In genomic region chr6:112833546-112834215, GRCh38 we compare ENCODE assay signal across 17 cellular contexts.
DNase-seq lines count a peak whose midpoint lies in the region; ATAC-seq, FAIRE-seq and TF ChIP-seq lines count a peak whose summit lies in the region.
"Had no signal": no experiment of that assay in that cellular context is flagged by ENCODE, and none has a peak within 500 bp of the region (broad histone marks: within the 10 kb centered on the region; RNA-seq: fewer than 3 reads in every experiment).

No MANE protein-coding gene starts in this region.

- no peak overlapping the region for H3K27ac Mint-ChIP-seq in astrocyte (ENCODE audit: unreplicated experiment)
- H3K27ac Mint-ChIP-seq: activated naive CD8-positive, alpha-beta T cell treated with anti-CD3 and anti-CD28 coated beads, Interleukin-2, amount 10 ng/mL, durations not matched to agents 7 days and 5 days; HFFc6; memory B cell had no signal

- H3K27me3 Mint-ChIP-seq in astrocyte (ENCODE audit: low read depth, unreplicated experiment) = no peaks in the 10 kb centered on the region
- H3K27me3 Mint-ChIP-seq: activated naive CD8-positive, alpha-beta T cell treated with anti-CD3 and anti-CD28 coated beads, Interleukin-2, amount 10 ng/mL, durations not matched to agents 7 days and 5 days; memory B cell had no signal

- no peak for TF ChIP-seq POLR2A in GM18505 (IDR thresholded peaks at IDR 0.05; ENCODE audit: borderline replicate concordance, extremely low read depth, insufficient read depth, insufficient read length)

- no peak for ATAC-seq in GM18505 (IDR thresholded peaks at IDR 0.05; ENCODE audit: unreplicated experiment)
- no peak for ATAC-seq in GM18870 (IDR thresholded peaks at IDR 0.05; ENCODE audit: unreplicated experiment)
- no peak for ATAC-seq in GM18502 (IDR thresholded peaks at IDR 0.05; ENCODE audit: poor library complexity, unreplicated experiment)
- ATAC-seq: activated CD4-positive, CD25-positive, alpha-beta regulatory T cell treated with anti-CD3 and anti-CD28 coated beads, Interleukin-2, amount 50 U/mL, for 24 hours had no signal

- no peak overlapping the region for H3K4me3 Mint-ChIP-seq in astrocyte (ENCODE audit: unreplicated experiment)
- H3K4me3 Mint-ChIP-seq: activated naive CD8-positive, alpha-beta T cell treated with anti-CD3 and anti-CD28 coated beads, Interleukin-2, amount 10 ng/mL, durations not matched to agents 7 days and 5 days; HFFc6; memory B cell had no signal

- H3K36me3 Mint-ChIP-seq in astrocyte (ENCODE audit: low read depth, unreplicated experiment) = no peaks in the 10 kb centered on the region
- H3K36me3 Mint-ChIP-seq: activated naive CD8-positive, alpha-beta T cell treated with anti-CD3 and anti-CD28 coated beads, Interleukin-2, amount 10 ng/mL, durations not matched to agents 7 days and 5 days; memory B cell had no signal

- no peaks in the 10 kb centered on the region for H3K79me2 ChIP-seq in astrocyte (ENCODE audit: insufficient read depth, low read length)

- no peak overlapping the region for H3K4me3 ChIP-seq in astrocyte (ENCODE audit: insufficient read depth, low read depth, low read length)
- no peak overlapping the region for H3K4me3 ChIP-seq in BE2C (ENCODE audit: low read depth, low read length)
- H3K4me3 ChIP-seq: coronary artery, esophagus squamous epithelium, PC-9 had no signal

- peaks cover 5% of the 10 kb centered on the region for H3K4me1 Mint-ChIP-seq in astrocyte (ENCODE audit: low read depth, unreplicated experiment)
- H3K4me1 Mint-ChIP-seq: activated naive CD8-positive, alpha-beta T cell treated with anti-CD3 and anti-CD28 coated beads, Interleukin-2, amount 10 ng/mL, durations not matched to agents 7 days and 5 days; memory B cell had no signal

- H3K27me3 ChIP-seq in astrocyte (ENCODE audit: insufficient read depth, low read length) = no peaks in the 10 kb centered on the region
- H3K27me3 ChIP-seq in BE2C = no peaks in the 10 kb centered on the region
- H3K27me3 ChIP-seq: esophagus squamous epithelium had no signal

- FAIRE-seq in astrocyte (lab: Jason Lieb, UNC) = no peak

- TF ChIP-seq CTCF in astrocyte (IDR thresholded peaks at IDR 0.05; ENCODE audit: insufficient read depth, low read depth, low read length) (no peak), BE2C (IDR thresholded peaks at IDR 0.05; ENCODE audit: low read depth, low read length) (no peak)

- no peaks in the 10 kb centered on the region for H4K20me1 ChIP-seq in astrocyte (ENCODE audit: insufficient read depth, low read length)

- peaks cover 2% of the 10 kb centered on the region for H3K9me3 Mint-ChIP-seq in astrocyte (ENCODE audit: unreplicated experiment)
- H3K9me3 Mint-ChIP-seq: activated naive CD8-positive, alpha-beta T cell treated with anti-CD3 and anti-CD28 coated beads, Interleukin-2, amount 10 ng/mL, durations not matched to agents 7 days and 5 days; HFFc6; memory B cell had no signal

- H3K4me1 ChIP-seq in astrocyte (ENCODE audit: insufficient read depth, low read length) (peaks cover 3% of the 10 kb centered on the region), BE2C (no peaks in the 10 kb centered on the region)
- H3K4me1 ChIP-seq: esophagus squamous epithelium had no signal

- no peak overlapping the region for H3K4me2 ChIP-seq in astrocyte (ENCODE audit: low read length)
- H3K4me2 ChIP-seq: PC-9 had no signal

- H3K9me3 ChIP-seq in astrocyte (ENCODE audit: insufficient read depth, low read depth, low read length) (no peaks in the 10 kb centered on the region), BE2C (no peaks in the 10 kb centered on the region)
- H3K9me3 ChIP-seq: esophagus squamous epithelium had no signal

- H3K9ac ChIP-seq in astrocyte (ENCODE audit: low read length) = no peak overlapping the region

- H2AFZ ChIP-seq in astrocyte (ENCODE audit: low read depth, low read length) = no peak overlapping the region
- H2AFZ ChIP-seq: PC-9 had no signal

- no peaks in the 10 kb centered on the region for H3K36me3 ChIP-seq in astrocyte (ENCODE audit: insufficient read depth, low read length)
- no peaks in the 10 kb centered on the region for H3K36me3 ChIP-seq in BE2C
- H3K36me3 ChIP-seq: esophagus squamous epithelium had no signal

- DNase-seq in Ammon's horn (ENCODE audit: low spot score) = peak; percentile 42
- peak; percentile 69 for DNase-seq in NCI-H146 (lab: John Stamatoyannopoulos, UW)
- peak; percentile 61 for DNase-seq in astrocyte (ENCODE audit: low read depth)
- peak; percentile 59 for DNase-seq in inferior parietal cortex (ENCODE audit: extremely low spot score)
- DNase-seq in BE2C = no peak
- DNase-seq: activated CD8-positive, alpha-beta memory T cell treated with anti-CD3 and anti-CD28 coated beads, Interleukin-2, amount 50 U/mL, for 4 hours; activated naive CD8-positive, alpha-beta T cell treated with anti-CD3 and anti-CD28 coated beads, Interleukin-2, amount 10 ng/mL, durations not matched to agents 7 days and 5 days; DND-41; esophagus squamous epithelium; HFFc6; PC-9 had no signal

- no peak overlapping the region for H3K27ac ChIP-seq in astrocyte (ENCODE audit: low read depth, low read length)
- H3K27ac ChIP-seq: coronary artery, esophagus squamous epithelium, PC-9 had no signal
